ENCODE assay signal across 1 cellular context in genomic region chr16:19167710-19168172, GRCh38.
TF ChIP-seq lines count a peak whose summit lies in the region.

No MANE protein-coding gene starts in this region.

TF ChIP-seq in HepG2, 621 proteins besides CTCF, POLR2A, EP300 and RAD21 (continued from another document):
- TF ChIP-seq ZNF710 (CRISPR knock-in tag; IDR thresholded peaks at IDR 0.05; ENCODE audit: borderline replicate concordance), result peak; percentile 60; the same call in 1 of the 2 replicates
- TF ChIP-seq ZNF788 (CRISPR knock-in tag; IDR thresholded peaks at IDR 0.05; ENCODE audit: borderline replicate concordance), result peak; percentile 64; the same call in 1 of the 2 replicates
- peak; percentile 42; the same call in 1 of the 2 replicates for TF ChIP-seq ZFY (CRISPR knock-in tag; IDR thresholded peaks at IDR 0.05)
- TF ChIP-seq ZNF556 (CRISPR knock-in tag; IDR thresholded peaks at IDR 0.05; ENCODE audit: borderline replicate concordance), result peak; percentile 48; the same call in 1 of the 2 replicates
- no peak for TF ChIP-seq ZBTB49 (CRISPR knock-in tag; IDR thresholded peaks at IDR 0.05; ENCODE audit: borderline replicate concordance)
- peak; percentile 73 for TF ChIP-seq YY1 (IDR thresholded peaks at IDR 0.05; ENCODE audit: insufficient read depth, insufficient replicate concordance, low read depth, low read length)
- TF ChIP-seq ZNF761 (CRISPR knock-in tag; conservative IDR thresholded peaks at IDR 0.05), result peak; percentile 57; the same call in 1 of the 2 replicates
- peak; percentile 28; the same call in 1 of the 2 replicates for TF ChIP-seq SMC3 (IDR thresholded peaks at IDR 0.05; ENCODE audit: low read length)
- no peak for TF ChIP-seq ZNF44 (CRISPR knock-in tag; IDR thresholded peaks at IDR 0.05)
- TF ChIP-seq PAF1 (CRISPR knock-in tag; IDR thresholded peaks at IDR 0.05), result no peak
- 0 out of 2 replicates have a peak, but pooled peaks have one; percentile 9 for TF ChIP-seq ARID3A (IDR thresholded peaks at IDR 0.05; ENCODE audit: low read depth, low read length)
- peak; percentile 29 for TF ChIP-seq SKI (IDR thresholded peaks at IDR 0.05; ENCODE audit: partially characterized antibody)
- TF ChIP-seq EED (CRISPR knock-in tag; IDR thresholded peaks at IDR 0.05), result peak; percentile 76; the same call in 1 of the 2 replicates
- no peak for TF ChIP-seq CHD2 (IDR thresholded peaks at IDR 0.05; ENCODE audit: low read depth, low read length)
- peak; percentile 75 for TF ChIP-seq NR0B2 (CRISPR knock-in tag; IDR thresholded peaks at IDR 0.05)
- peak; percentile 56 for TF ChIP-seq FOXO1 (CRISPR knock-in tag; IDR thresholded peaks at IDR 0.05)
- 0 out of 2 replicates have a peak, but pooled peaks have one; percentile 61 for TF ChIP-seq PAX8 (CRISPR knock-in tag; IDR thresholded peaks at IDR 0.05; ENCODE audit: borderline replicate concordance)
- TF ChIP-seq ZNF503 (CRISPR knock-in tag; IDR thresholded peaks at IDR 0.05), result no peak
- TF ChIP-seq ZNF687 (CRISPR knock-in tag; IDR thresholded peaks at IDR 0.05), result peak; percentile 49; the same call in 1 of the 2 replicates
- TF ChIP-seq DNMT1 (CRISPR knock-in tag; IDR thresholded peaks at IDR 0.05), result peak; percentile 71; the same call in 1 of the 2 replicates
- TF ChIP-seq MXD1 (CRISPR knock-in tag; IDR thresholded peaks at IDR 0.05), result peak; percentile 55
- TF ChIP-seq TARDBP (CRISPR knock-in tag; IDR thresholded peaks at IDR 0.05), result 0 out of 2 replicates have a peak, but pooled peaks have one; percentile 32
- 0 out of 2 replicates have a peak, but pooled peaks have one; percentile 30 for TF ChIP-seq THAP8 (CRISPR knock-in tag; IDR thresholded peaks at IDR 0.05; ENCODE audit: borderline replicate concordance)
- TF ChIP-seq NRL (CRISPR knock-in tag; IDR thresholded peaks at IDR 0.05; ENCODE audit: borderline replicate concordance), result peak; percentile 49; the same call in 1 of the 2 replicates
- peak; percentile 10; the same call in 1 of the 2 replicates for TF ChIP-seq ZNF607 (CRISPR knock-in tag; IDR thresholded peaks at IDR 0.05; ENCODE audit: borderline replicate concordance)
- TF ChIP-seq MTERF4 (CRISPR knock-in tag; IDR thresholded peaks at IDR 0.05), result peak; percentile 28; the same call in 1 of the 2 replicates
- TF ChIP-seq TFDP1 (CRISPR knock-in tag; IDR thresholded peaks at IDR 0.05; ENCODE audit: borderline replicate concordance), result peak; percentile 52; the same call in 1 of the 2 replicates
